ENCODE assay signal across 9 cellular contexts in genomic region chr17:45225051-45225700, GRCh38. TPM values are rescaled to one million over a fixed set of nuclear protein-coding genes. Genes with fewer than 3 reads are reported as not detected.
DNase-seq lines count a peak whose midpoint lies in the region; ATAC-seq and TF ChIP-seq lines count a peak whose summit lies in the region.
"Had no signal": no experiment of that assay in that cellular context is flagged by ENCODE, and none has a peak within 500 bp of the region (broad histone marks: within the 10 kb centered on the region; RNA-seq: fewer than 3 reads in every experiment).

No MANE protein-coding gene starts in this region.

- no peak for TF ChIP-seq EP300 in upper lobe of left lung (IDR thresholded peaks at IDR 0.05)

- intact Hi-C loops in left lung (cut with DNase I) = no loop called here

- H3K27ac ChIP-seq in left lung (peak overlapping the region; percentile 84 to 97), upper lobe of left lung (peak overlapping the region; percentile 65 to 93 (median 86))
- H3K27ac ChIP-seq: ovary had no signal

- H3K27me3 ChIP-seq in left lung = peaks cover 0 to 20% of the 10 kb centered on the region in 2 donors
- peaks cover 0 to 6% (median 0%) of the 10 kb centered on the region in 4 donors for H3K27me3 ChIP-seq in upper lobe of left lung
- H3K27me3 ChIP-seq: ovary had no signal

- TF ChIP-seq CTCF in left lung (IDR thresholded peaks at IDR 0.05) = no peak
- TF ChIP-seq CTCF in upper lobe of left lung (IDR thresholded peaks at IDR 0.05) = no peak

- H3K4me3 ChIP-seq in left lung = peak overlapping the region in 1 of 2 donors; percentile 72
- peak overlapping the region in 3 of 4 donors; percentile 54 to 71 (median 70) for H3K4me3 ChIP-seq in upper lobe of left lung
- H3K4me3 ChIP-seq: ovary had no signal

- H3K9me3 ChIP-seq in left lung (no peaks in the 10 kb centered on the region), upper lobe of left lung (no peaks in the 10 kb centered on the region)
- H3K9me3 ChIP-seq: ovary had no signal

- no peak for TF ChIP-seq POLR2A in upper lobe of left lung (IDR thresholded peaks at IDR 0.05)

- peak; percentile 35 for DNase-seq in activated T-cell treated with anti-CD3 and anti-CD28 coated beads for 24 hours (ENCODE audit: low read depth)
- DNase-seq in activated T-cell treated with anti-CD3 and anti-CD28 coated beads for 4 hours = no peak
- DNase-seq in activated T-cell treated with anti-CD3 and anti-CD28 coated beads, Interleukin-2, amount 50 U/mL, for 1 hour = peak; percentile 70
- peak in 1 of 2 donors; percentile 83 for DNase-seq in left lung
- no peak for DNase-seq in upper lobe of left lung
- DNase-seq in NCI-H146 treated with DMSO at 0.1 percent for 48 hours (lab: John Stamatoyannopoulos, UW; ENCODE audit: unreplicated experiment) = no peak
- DNase-seq: ovary had no signal

- H3K4me1 ChIP-seq in left lung (peaks cover 29 to 88% of the 10 kb centered on the region in 2 donors), upper lobe of left lung (peaks cover 26 to 74% (median 45%) of the 10 kb centered on the region in 4 donors)

- ATAC-seq in left lung (no peak), upper lobe of left lung (ENCODE audit: low FRiP score in 2 of 2) (no peak), GM19035 (IDR thresholded peaks at IDR 0.05; ENCODE audit: unreplicated experiment) (no peak), HG03457 (IDR thresholded peaks at IDR 0.05; ENCODE audit: unreplicated experiment) (no peak)

- H3K36me3 ChIP-seq in left lung (no peaks in the 10 kb centered on the region), upper lobe of left lung (no peaks in the 10 kb centered on the region)
- H3K36me3 ChIP-seq: ovary had no signal

- WGBS in upper lobe of left lung, 2 donors = 67 to 92% methylated on average over 3 to 7 of the region's 7 CpGs

RNA-seq across cellular contexts. Expression of gene FMNL1, which starts 3.5 kb away (rescaled TPM):
- total RNA-seq in left lung (100 to 1,000 TPM in 1 of 2 donors, 10 to 100 TPM in 1; 42.0 to 118 TPM), upper lobe of left lung (100 to 1,000 TPM in 3 of 6 donors, 10 to 100 TPM in 3; 42.9 to 119 (median 98.3) TPM)

RNA-seq across cellular contexts. Expression of gene SPATA32, which starts 36.7 kb away (rescaled TPM):
- total RNA-seq in left lung = not detected
- total RNA-seq in upper lobe of left lung = under 1 TPM in 1 of 6 donors, not detected in 5; 0.20 TPM

Comparison
In these comparisons a context has a peak if more than half of its experiments do, and no peak if none do; other contexts are left out.
1. DNase-seq: peak in activated T-cell treated with anti-CD3 and anti-CD28 coated beads for 24 hours (single experiment) and activated T-cell treated with anti-CD3 and anti-CD28 coated beads, Interleukin-2, amount 50 U/mL, for 1 hour (single experiment); none in activated T-cell treated with anti-CD3 and anti-CD28 coated beads for 4 hours (single experiment), upper lobe of left lung (0 of 2) and NCI-H146 treated with DMSO at 0.1 percent for 48 hours (single experiment).